ENCODE assay signal across 8 cellular contexts in the genomic region with DNA sequence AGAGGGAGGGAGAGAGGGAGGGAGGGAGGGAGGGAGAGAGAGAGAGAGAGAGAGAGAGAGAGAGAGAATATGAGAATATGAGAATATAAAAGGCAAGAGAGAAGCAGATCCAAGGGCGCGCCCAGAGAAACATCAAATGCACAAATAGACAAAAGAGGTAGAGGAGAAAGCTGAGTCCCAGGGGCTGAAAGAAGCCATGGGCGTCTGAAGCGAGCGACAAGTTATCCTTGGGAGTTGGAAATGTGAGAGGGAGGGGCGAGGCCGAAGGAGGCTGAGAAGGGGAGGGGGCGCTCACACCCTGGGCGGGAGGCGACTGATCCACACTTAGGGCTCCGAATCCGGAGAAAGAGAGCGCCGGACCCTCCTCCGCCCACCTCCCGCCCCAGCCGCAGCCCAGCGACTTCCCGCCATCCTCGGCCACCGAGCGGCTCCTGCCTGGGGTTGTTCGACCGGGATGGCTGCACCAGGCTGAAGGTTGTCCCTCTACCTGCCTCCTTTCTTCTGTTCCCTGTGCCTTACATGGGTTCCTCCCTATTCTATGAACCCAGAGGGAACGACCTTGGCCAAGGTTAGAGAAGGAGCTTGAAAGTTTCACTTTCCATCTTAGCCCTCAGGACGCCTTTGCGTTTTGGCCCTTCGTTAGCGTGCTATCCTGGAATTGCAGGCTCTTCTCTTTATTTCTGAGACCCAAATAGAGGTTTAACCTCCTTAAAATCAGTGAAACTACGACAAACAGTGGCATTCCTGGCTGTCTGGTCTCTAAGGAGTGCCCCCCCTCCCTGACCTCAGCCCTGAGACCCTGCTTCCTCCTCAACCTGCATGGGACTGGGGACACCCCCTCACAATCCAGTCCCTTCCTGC. TPM values are rescaled to one million over a fixed set of nuclear protein-coding genes. Genes with fewer than 3 reads are reported as not detected.
A peak's percentile ranks its signal among the peaks of the same experiment; 100 is the strongest.
DNase-seq lines count a peak whose midpoint lies in the region; ATAC-seq and TF ChIP-seq lines count a peak whose summit lies in the region.

No MANE protein-coding gene starts in this region.

- TF ChIP-seq RAD21 in liver (IDR thresholded peaks at IDR 0.05) = no peak

- no peaks in the 10 kb centered on the region for H3K36me3 Mint-ChIP-seq in activated T-helper 1 cell treated with anti-CD3 and anti-CD28 coated beads, Interleukin-12 subunit alpha, Interleukin-12 subunit beta, Interleukin-2, Interleukin-4 antibody, amounts not matched to agents 30 ng/mL and 10 ng/mL and 1 ng/mL, durations not matched to agents 14 hours and 24 hours and 36 hours (ENCODE audit: low read depth)

- TF ChIP-seq CTCF in A673 (conservative IDR thresholded peaks at IDR 0.05; ENCODE audit: low read depth, low read length) = no peak
- no peak for TF ChIP-seq CTCF in GM20000 (IDR thresholded peaks at IDR 0.05; ENCODE audit: extremely low read depth, missing control alignments)
- TF ChIP-seq CTCF in liver (IDR thresholded peaks at IDR 0.05; ENCODE audit: low read depth, low read length, missing input control) = no peak

- H3K9me3 ChIP-seq in A673 (ENCODE audit: low read depth, low read length, poor library complexity, severe bottlenecking) = no peaks in the 10 kb centered on the region
- no peaks in the 10 kb centered on the region for H3K9me3 ChIP-seq in liver (ENCODE audit: control insufficient read depth in 4 of 4, low read length in 3 of 4)

- ATAC-seq in GM21528 (IDR thresholded peaks at IDR 0.05; ENCODE audit: low FRiP score, unreplicated experiment) = no peak

- no peak overlapping the region for H3K27ac ChIP-seq in A673 (ENCODE audit: low read depth, low read length, poor library complexity, severe bottlenecking)
- H3K27ac ChIP-seq in liver (ENCODE audit: low read depth in 1 of 2, low read length in 2 of 2) = no peak overlapping the region
- H3K27ac ChIP-seq in urinary bladder (ENCODE audit: low read depth) = no peak overlapping the region

- no peaks in the 10 kb centered on the region for H3K9me3 Mint-ChIP-seq in activated T-helper 1 cell treated with anti-CD3 and anti-CD28 coated beads, Interleukin-12 subunit alpha, Interleukin-12 subunit beta, Interleukin-2, Interleukin-4 antibody, amounts not matched to agents 30 ng/mL and 10 ng/mL and 1 ng/mL, durations not matched to agents 14 hours and 24 hours and 36 hours

- 4% methylated on average over 30 of the region's 30 CpGs for WGBS in liver
- under 1% methylated on average over 30 of the region's 30 CpGs for WGBS in urinary bladder

- CTCF ChIA-PET in A673 (lab: Charles Lee) = interaction anchor here (0.6 to 0.9 kb wide), 2 partner anchors 11 to 21 kb away, joined by 4 read pairs; a partner anchor contains a TSS

- in situ Hi-C loops in KBM-7 (cut with MboI; ENCODE audit: low pct_unique_long_range_greater_than_20kb, low sequenced_read_pairs) = no loop called here

- peaks cover 6% of the 10 kb centered on the region for H3K4me1 ChIP-seq in A673 (ENCODE audit: insufficient read depth, low read length, poor library complexity, severe bottlenecking)
- H3K4me1 ChIP-seq in liver (ENCODE audit: control insufficient read depth in 4 of 4, insufficient read depth in 4 of 4, low read length in 3 of 4) = peaks cover 0 to 6% (median 2%) of the 10 kb centered on the region in 4 donors
- H3K4me1 ChIP-seq in urinary bladder (ENCODE audit: insufficient read depth) = no peaks in the 10 kb centered on the region

- H3K4me3 Mint-ChIP-seq in activated T-helper 1 cell treated with anti-CD3 and anti-CD28 coated beads, Interleukin-12 subunit alpha, Interleukin-12 subunit beta, Interleukin-2, Interleukin-4 antibody, amounts not matched to agents 30 ng/mL and 10 ng/mL and 1 ng/mL, durations not matched to agents 14 hours and 24 hours and 36 hours = peak overlapping the region; percentile 64

- H3K4me1 Mint-ChIP-seq in activated T-helper 1 cell treated with anti-CD3 and anti-CD28 coated beads, Interleukin-12 subunit alpha, Interleukin-12 subunit beta, Interleukin-2, Interleukin-4 antibody, amounts not matched to agents 30 ng/mL and 10 ng/mL and 1 ng/mL, durations not matched to agents 14 hours and 24 hours and 36 hours (ENCODE audit: low read depth) = peaks cover 11% of the 10 kb centered on the region

- POLR2A ChIA-PET in A673 (lab: Charles Lee; ENCODE audit: low non-redundant PET) = no interaction called here

- BruUV-seq in A673 (replicated peaks; lab: Mats Ljungman, UMichigan) = no TSS peak

- peaks cover 71% of the 10 kb centered on the region for H3K27me3 Mint-ChIP-seq in activated T-helper 1 cell treated with anti-CD3 and anti-CD28 coated beads, Interleukin-12 subunit alpha, Interleukin-12 subunit beta, Interleukin-2, Interleukin-4 antibody, amounts not matched to agents 30 ng/mL and 10 ng/mL and 1 ng/mL, durations not matched to agents 14 hours and 24 hours and 36 hours (ENCODE audit: insufficient read depth)

- DNase-seq in A673 (ENCODE audit: low spot score) (no peak), GM20000 (ENCODE audit: low spot score) (peak; percentile 60), cerebellar cortex (ENCODE audit: low spot score) (no peak), KBM-7 (no peak)
- DNase-seq in activated T-helper 1 cell treated with anti-CD3 and anti-CD28 coated beads, Interleukin-12 subunit alpha, Interleukin-12 subunit beta, Interleukin-2, Interleukin-4 antibody, amounts not matched to agents 30 ng/mL and 10 ng/mL and 1 ng/mL, durations not matched to agents 14 hours and 24 hours and 36 hours (ENCODE audit: low spot score) = no peak

- H3K27me3 ChIP-seq in A673 (replicated peaks; ENCODE audit: insufficient read depth, low read depth, low read length, poor library complexity) (peaks cover 10% of the 10 kb centered on the region), liver (ENCODE audit: control insufficient read depth in 4 of 4, insufficient read depth in 4 of 4, low read length in 3 of 4) (peaks cover 8 to 22% (median 16%) of the 10 kb centered on the region in 4 donors)

- H3K4me3 ChIP-seq in A673 (ENCODE audit: low read depth, low read length, poor library complexity, severe bottlenecking) = peak overlapping the region; percentile 46
- peak overlapping the region in 2 of 3 donors; percentile 28 to 32 for H3K4me3 ChIP-seq in liver (ENCODE audit: low read depth in 1 of 3, low read length in 3 of 3)
- peak overlapping the region; percentile 36 for H3K4me3 ChIP-seq in urinary bladder (ENCODE audit: low read depth, low read length)

- H3K36me3 ChIP-seq in A673 (ENCODE audit: insufficient read depth, low read length, poor library complexity, severe bottlenecking) (no peaks in the 10 kb centered on the region), liver (ENCODE audit: control insufficient read depth in 4 of 4, insufficient read depth in 3 of 4, low read depth in 1 of 4, low read length in 3 of 4) (no peaks in the 10 kb centered on the region), urinary bladder (ENCODE audit: insufficient read depth) (no peaks in the 10 kb centered on the region)

- intact Hi-C loops in A673 (cut with micrococcal nuclease; ENCODE audit: unreplicated experiment) = no loop called here
- intact Hi-C loops in activated T-helper 1 cell treated with anti-CD3 and anti-CD28 coated beads, Interleukin-12 subunit alpha, Interleukin-12 subunit beta, Interleukin-2, Interleukin-4 antibody, amounts not matched to agents 30 ng/mL and 10 ng/mL and 1 ng/mL, durations not matched to agents 14 hours and 24 hours and 36 hours (cut with micrococcal nuclease) = loop anchor here (10.0 kb wide), 1 partner anchor 347 kb away; a partner anchor contains a TSS

- no peak overlapping the region for H3K9ac ChIP-seq in liver (ENCODE audit: low read depth in 1 of 2, low read length in 2 of 2)

- no peak overlapping the region for H3K27ac Mint-ChIP-seq in activated T-helper 1 cell treated with anti-CD3 and anti-CD28 coated beads, Interleukin-12 subunit alpha, Interleukin-12 subunit beta, Interleukin-2, Interleukin-4 antibody, amounts not matched to agents 30 ng/mL and 10 ng/mL and 1 ng/mL, durations not matched to agents 14 hours and 24 hours and 36 hours

TF ChIP-seq in liver, 16 proteins besides CTCF, POLR2A, EP300 and RAD21 (continues in another document):
- TF ChIP-seq TAF1 (conservative IDR thresholded peaks at IDR 0.05) = no peak
- TF ChIP-seq, protein P1, sequence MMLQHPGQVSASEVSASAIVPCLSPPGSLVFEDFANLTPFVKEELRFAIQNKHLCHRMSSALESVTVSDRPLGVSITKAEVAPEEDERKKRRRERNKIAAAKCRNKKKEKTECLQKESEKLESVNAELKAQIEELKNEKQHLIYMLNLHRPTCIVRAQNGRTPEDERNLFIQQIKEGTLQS (IDR thresholded peaks at IDR 0.05) = no peak

RNA-seq across cellular contexts. Expression of a gene that starts 21.2 kb away (rescaled TPM):
- 8.2 and 14.6 TPM in 2 replicates for total RNA-seq in A673 (2021)
- total RNA-seq in activated T-helper 1 cell treated with anti-CD3 and anti-CD28 coated beads, Interleukin-12 subunit alpha, Interleukin-12 subunit beta, Interleukin-2, Interleukin-4 antibody, amounts not matched to agents 30 ng/mL and 10 ng/mL and 1 ng/mL, durations not matched to agents 14 hours and 24 hours and 36 hours = 0.27 and 0.39 TPM in 2 replicates
- total RNA-seq in liver = not detected
- not detected for polyA plus RNA-seq in liver
- 0.85 TPM for total RNA-seq in urinary bladder
- 0.35 TPM for polyA plus RNA-seq in urinary bladder

RNA-seq across cellular contexts. Expression of a gene that starts 32.2 kb away (rescaled TPM):
- total RNA-seq in A673 (2021) (13.1 and 16.3 TPM in 2 replicates), liver (not detected), urinary bladder (0.85 TPM)
- not detected in 2 replicates for total RNA-seq in activated T-helper 1 cell treated with anti-CD3 and anti-CD28 coated beads, Interleukin-12 subunit alpha, Interleukin-12 subunit beta, Interleukin-2, Interleukin-4 antibody, amounts not matched to agents 30 ng/mL and 10 ng/mL and 1 ng/mL, durations not matched to agents 14 hours and 24 hours and 36 hours
- polyA plus RNA-seq in liver (not detected), urinary bladder (1.2 TPM)

RNA-seq across cellular contexts. Expression of a gene that starts 36.5 kb away (rescaled TPM):
- total RNA-seq in A673 (2021) (32.2 and 37.9 TPM in 2 replicates), liver (under 1 TPM; 0.08 to 0.28 TPM), urinary bladder (2.5 TPM)
- total RNA-seq in activated T-helper 1 cell treated with anti-CD3 and anti-CD28 coated beads, Interleukin-12 subunit alpha, Interleukin-12 subunit beta, Interleukin-2, Interleukin-4 antibody, amounts not matched to agents 30 ng/mL and 10 ng/mL and 1 ng/mL, durations not matched to agents 14 hours and 24 hours and 36 hours = 0.49 and 0.51 TPM in 2 replicates
- polyA plus RNA-seq in liver (under 1 TPM; 0.26 to 0.31 TPM), urinary bladder (6.7 TPM)

RNA-seq across cellular contexts. Expression of a gene that starts 42.5 kb away (rescaled TPM):
- total RNA-seq in A673 (2021) (19.8 and 27.6 TPM in 2 replicates), liver (under 1 TPM; 0.17 to 0.33 TPM), urinary bladder (3.1 TPM)
- 0.71 and 0.99 TPM in 2 replicates for total RNA-seq in activated T-helper 1 cell treated with anti-CD3 and anti-CD28 coated beads, Interleukin-12 subunit alpha, Interleukin-12 subunit beta, Interleukin-2, Interleukin-4 antibody, amounts not matched to agents 30 ng/mL and 10 ng/mL and 1 ng/mL, durations not matched to agents 14 hours and 24 hours and 36 hours
- polyA plus RNA-seq in liver (1 to 10 TPM in 1 of 2 donors, under 1 TPM in 1; 0.58 to 1.1 TPM), urinary bladder (4.0 TPM)

RNA-seq across cellular contexts. Expression of a gene that starts 53.8 kb away (rescaled TPM):
- 5.9 and 6.4 TPM in 2 replicates for total RNA-seq in A673 (2021)
- 0.10 TPM in 1 of 2 replicates, not detected in the other for total RNA-seq in activated T-helper 1 cell treated with anti-CD3 and anti-CD28 coated beads, Interleukin-12 subunit alpha, Interleukin-12 subunit beta, Interleukin-2, Interleukin-4 antibody, amounts not matched to agents 30 ng/mL and 10 ng/mL and 1 ng/mL, durations not matched to agents 14 hours and 24 hours and 36 hours
- total RNA-seq in liver = under 1 TPM in 1 of 2 donors, not detected in 1; 0.08 TPM
- under 1 TPM; 0.36 to 0.38 TPM for polyA plus RNA-seq in liver
- 0.16 TPM for total RNA-seq in urinary bladder
- 1.2 TPM for polyA plus RNA-seq in urinary bladder
